8 cellular contexts compared by ENCODE assay signal in genomic region chr18:49955263-49955662, GRCh38.
"Had no signal": no experiment of that assay in that cellular context is flagged by ENCODE, and none has a peak within 500 bp of the region (broad histone marks: within the 10 kb centered on the region; RNA-seq: fewer than 3 reads in every experiment).

No MANE protein-coding gene starts in this region.

- H3K9me3 ChIP-seq: HAP-1 had no signal

- H3K27ac ChIP-seq: HL-60 had no signal

- H2AFZ ChIP-seq: GM23338 had no signal

- DNase-seq: HFFc6, IMR-90, KG1 had no signal

- ATAC-seq: GM23338, HCT116, K562 had no signal

- H3K4me1 ChIP-seq: HAP-1 had no signal

- H3K27ac Mint-ChIP-seq: GM23338, HFFc6 had no signal

- H3K4me2 ChIP-seq: GM23338 had no signal

- H3K4me3 ChIP-seq: GM23338, HAP-1, K562 had no signal

- H3K36me3 ChIP-seq: HAP-1 had no signal

- H3K9me3 Mint-ChIP-seq: GM23338, HFFc6 had no signal

- H3K4me3 Mint-ChIP-seq: GM23338, HFFc6 had no signal
